1 cellular context compared by ENCODE assay signal in genomic region chr14:23640524-23641141, GRCh38.
A peak's percentile ranks its signal among the peaks of the same experiment; 100 is the strongest.
TF ChIP-seq lines count a peak whose summit lies in the region.

No MANE protein-coding gene starts in this region.

TF ChIP-seq in HEK293, 187 proteins besides CTCF, POLR2A, EP300 and RAD21 (continued from another document and continues in another):
- TF ChIP-seq ZNF704 (tag by site-specific recombination; IDR thresholded peaks at IDR 0.05) (no peak), ZFP3 (tag by site-specific recombination; IDR thresholded peaks at IDR 0.05; ENCODE audit: low read depth) (no peak), GLI2 (tag by site-specific recombination; IDR thresholded peaks at IDR 0.05; ENCODE audit: borderline replicate concordance, low read depth) (no peak), ZNF26 (tag by site-specific recombination; IDR thresholded peaks at IDR 0.05) (no peak), ZNF133 (tag by site-specific recombination; IDR thresholded peaks at IDR 0.05) (no peak), ZNF624 (tag by site-specific recombination; IDR thresholded peaks at IDR 0.05) (no peak), ZSCAN5A (tag by site-specific recombination; IDR thresholded peaks at IDR 0.05) (no peak), ZNF623 (tag by site-specific recombination; IDR thresholded peaks at IDR 0.05) (no peak), ZNF202 (tag by site-specific recombination; IDR thresholded peaks at IDR 0.05; ENCODE audit: borderline replicate concordance) (no peak), ZNF580 (tag by site-specific recombination; IDR thresholded peaks at IDR 0.05) (no peak), ZBTB6 (tag by site-specific recombination; IDR thresholded peaks at IDR 0.05) (no peak), TCF7L2 (IDR thresholded peaks at IDR 0.05; ENCODE audit: borderline replicate concordance, low read depth, low read length) (no peak), ZNF549 (tag by site-specific recombination; IDR thresholded peaks at IDR 0.05) (no peak), KLF10 (tag by site-specific recombination; IDR thresholded peaks at IDR 0.05) (no peak), ZBTB1 (tag by site-specific recombination; IDR thresholded peaks at IDR 0.05) (no peak), ZNF670 (tag by site-specific recombination; IDR thresholded peaks at IDR 0.05; ENCODE audit: low read depth) (no peak), HOXC10 (CRISPR knock-in tag; IDR thresholded peaks at IDR 0.05) (no peak), ZFP37 (tag by site-specific recombination; IDR thresholded peaks at IDR 0.05) (no peak), ZNF654 (tag by site-specific recombination; IDR thresholded peaks at IDR 0.05; ENCODE audit: low read depth) (no peak), ZXDB (tag by site-specific recombination; IDR thresholded peaks at IDR 0.05) (peak; percentile 98), BCL6B (tag by site-specific recombination; IDR thresholded peaks at IDR 0.05) (no peak), KLF7 (tag by site-specific recombination; IDR thresholded peaks at IDR 0.05; ENCODE audit: borderline replicate concordance) (no peak), ZNF510 (tag by site-specific recombination; IDR thresholded peaks at IDR 0.05; ENCODE audit: insufficient replicate concordance) (no peak), ZNF157 (tag by site-specific recombination; IDR thresholded peaks at IDR 0.05) (no peak), SP3 (tag by site-specific recombination; IDR thresholded peaks at IDR 0.05) (no peak), PRDM10 (tag by site-specific recombination; IDR thresholded peaks at IDR 0.05) (peak; percentile 67; the same call in 1 of the 2 replicates), ZNF221 (tag by site-specific recombination; IDR thresholded peaks at IDR 0.05; ENCODE audit: borderline replicate concordance) (no peak), ZNF354C (tag by site-specific recombination; IDR thresholded peaks at IDR 0.05; ENCODE audit: borderline replicate concordance, low read depth) (no peak), ZNF341 (tag by site-specific recombination; IDR thresholded peaks at IDR 0.05; ENCODE audit: low read depth) (no peak), HOXA7 (CRISPR knock-in tag; IDR thresholded peaks at IDR 0.05; ENCODE audit: borderline replicate concordance) (no peak), ZNF777 (tag by site-specific recombination; IDR thresholded peaks at IDR 0.05; ENCODE audit: borderline replicate concordance) (no peak), ZNF280C (tag by site-specific recombination; IDR thresholded peaks at IDR 0.05) (no peak), ZNF148 (tag by site-specific recombination; IDR thresholded peaks at IDR 0.05; ENCODE audit: borderline replicate concordance) (no peak), ZNF274 (IDR thresholded peaks at IDR 0.05; ENCODE audit: low read length) (no peak), ZNF274 (tag by site-specific recombination; IDR thresholded peaks at IDR 0.05; ENCODE audit: borderline replicate concordance) (no peak), ZNF529 (tag by site-specific recombination; IDR thresholded peaks at IDR 0.05; ENCODE audit: insufficient replicate concordance) (no peak), PRDM4 (tag by site-specific recombination; IDR thresholded peaks at IDR 0.05) (peak; percentile 84), ZNF132 (tag by site-specific recombination; IDR thresholded peaks at IDR 0.05; ENCODE audit: borderline replicate concordance) (no peak)
